In genomic region chr1:212293579-212293978, GRCh38 we compare ENCODE assay signal across 1 cellular context.
TF ChIP-seq lines count a peak whose summit lies in the region.

No MANE protein-coding gene starts in this region.

TF ChIP-seq in GM23338, 12 proteins besides CTCF, POLR2A, EP300 and RAD21 (continued from another document):
- TF ChIP-seq ZNF462 (CRISPR knock-in tag; IDR thresholded peaks at IDR 0.05) (no peak), EZH2phosphoT487 (IDR thresholded peaks at IDR 0.05; ENCODE audit: unreplicated experiment) (no peak), ZNF114 (CRISPR knock-in tag; IDR thresholded peaks at IDR 0.05) (no peak), POLR2AphosphoS5 (IDR thresholded peaks at IDR 0.05; ENCODE audit: low read depth) (no peak), NANOG (IDR thresholded peaks at IDR 0.05; ENCODE audit: borderline replicate concordance) (no peak), ETS1 (IDR thresholded peaks at IDR 0.05) (no peak), ZNF331 (CRISPR knock-in tag; IDR thresholded peaks at IDR 0.05; ENCODE audit: low read depth) (no peak), CREB1 (CRISPR knock-in tag; IDR thresholded peaks at IDR 0.05; ENCODE audit: low read depth) (no peak), REST (IDR thresholded peaks at IDR 0.05; ENCODE audit: unreplicated experiment) (no peak)
